In the genomic region with DNA sequence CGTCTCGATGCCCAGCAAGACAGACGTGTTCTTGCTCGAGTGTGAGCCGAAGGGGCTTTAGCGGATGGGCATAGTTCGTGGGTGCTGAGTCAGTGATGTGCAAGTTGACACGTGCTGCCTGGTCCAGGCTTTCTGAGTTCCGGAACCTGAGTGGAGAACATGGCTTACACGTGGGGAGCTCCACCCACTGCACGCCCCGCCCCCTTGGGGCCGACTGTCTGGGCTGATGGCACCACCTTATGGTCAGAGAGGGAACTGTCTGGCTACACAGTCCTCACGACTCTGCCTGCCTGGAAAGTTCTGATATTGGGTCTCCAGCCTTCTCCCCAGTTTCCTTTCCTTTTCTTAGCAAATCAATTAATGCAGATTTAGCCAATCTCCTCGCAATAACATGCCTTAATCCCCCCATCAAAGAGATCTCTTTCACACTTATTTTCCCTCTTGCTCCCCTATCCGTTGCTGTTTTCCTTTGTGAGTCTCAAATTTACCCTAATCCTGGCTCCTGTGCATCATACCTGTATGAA, we compare ENCODE assay signal across 8 cellular contexts. TPM values are rescaled to one million over a fixed set of nuclear protein-coding genes. Genes with fewer than 3 reads are reported as not detected.
DNase-seq lines count a peak whose midpoint lies in the region; TF ChIP-seq lines count a peak whose summit lies in the region.

No MANE protein-coding gene starts in this region.

- TF ChIP-seq CTCF in LNCaP clone FGC (IDR thresholded peaks at IDR 0.05; ENCODE audit: control insufficient read depth, extremely low read depth, insufficient read depth) (peak; percentile 62), progenitor cell of endocrine pancreas (IDR thresholded peaks at IDR 0.05; ENCODE audit: unreplicated experiment) (peak; percentile 71), vagina (IDR thresholded peaks at IDR 0.05) (peak; percentile 88 to 94 (median 90))

- in situ Hi-C loops in GM23248 (cut with MboI) = loop anchor here (5.0 kb wide), 1 partner anchor 40 kb away; no protein-coding TSS in a partner anchor

- no peaks in the 10 kb centered on the region for H4K20me1 ChIP-seq in GM23248 (ENCODE audit: insufficient read depth)

- no peak for TF ChIP-seq POLR2A in vagina (IDR thresholded peaks at IDR 0.05)

- H3K36me3 ChIP-seq in GM23248 (ENCODE audit: low read depth) (no peaks in the 10 kb centered on the region), vagina (no peaks in the 10 kb centered on the region)

- H3K9me3 ChIP-seq in GM23248 (ENCODE audit: low read depth) = no peaks in the 10 kb centered on the region
- no peaks in the 10 kb centered on the region for H3K9me3 ChIP-seq in vagina

- peak overlapping the region; percentile 6 for H3K27ac Mint-ChIP-seq in progenitor cell of endocrine pancreas

- no peak overlapping the region for H3K27ac ChIP-seq in GM23248
- H3K27ac ChIP-seq in vagina = no peak overlapping the region

- H3K4me3 ChIP-seq in GM23248 (no peak overlapping the region), LNCaP clone FGC (ENCODE audit: low read depth, low read length) (no peak overlapping the region), vagina (no peak overlapping the region)

- intact Hi-C loops in vagina (cut with DNase I) = loop anchor here (2.0 kb wide), 1 partner anchor 37 kb away; no protein-coding TSS in a partner anchor

- WGBS in GM23248 (ENCODE audit: low coverage in 1 of 2, low lambda C conversion rate in 2 of 2, missing lambda C conversion rate in 2 of 2), 2 experiments = 50 to 53% methylated on average over 16 of the region's 16 CpGs

- no peaks in the 10 kb centered on the region for H3K9me3 Mint-ChIP-seq in progenitor cell of endocrine pancreas (ENCODE audit: low read depth)

- no peaks in the 10 kb centered on the region for H3K9me2 ChIP-seq in GM23248 (ENCODE audit: insufficient read depth)

- no peak overlapping the region for H3K4me3 Mint-ChIP-seq in progenitor cell of endocrine pancreas (ENCODE audit: low read depth)

- no peak overlapping the region for H3K4me2 ChIP-seq in GM23248 (ENCODE audit: unreplicated experiment)

- peaks cover 13% of the 10 kb centered on the region for H3K79me2 ChIP-seq in GM23248 (ENCODE audit: insufficient read depth)

- H3K36me3 Mint-ChIP-seq in progenitor cell of endocrine pancreas (ENCODE audit: insufficient read depth) = no peaks in the 10 kb centered on the region

- H3K27me3 ChIP-seq in GM23248 (replicated peaks; ENCODE audit: insufficient read depth) = no peaks in the 10 kb centered on the region
- peaks cover 5% of the 10 kb centered on the region for H3K27me3 ChIP-seq in vagina

- peaks cover 40% of the 10 kb centered on the region for H3K27me3 Mint-ChIP-seq in progenitor cell of endocrine pancreas

- no peak overlapping the region for H3K9ac ChIP-seq in GM23248

- H3K4me1 ChIP-seq in GM23248 (ENCODE audit: insufficient read depth) = peaks cover 20% of the 10 kb centered on the region
- H3K4me1 ChIP-seq in vagina = peaks cover 30% of the 10 kb centered on the region

- no peak overlapping the region for H2AFZ ChIP-seq in GM23248

- DNase-seq in GF-D8 (lab: John Stamatoyannopoulos, UW) = peak; percentile 55
- peak; percentile 90 for DNase-seq in GM23248
- DNase-seq in LNCaP clone FGC (ENCODE audit: low read depth) = peak; percentile 42
- DNase-seq in SIG-M5 treated with dmso at 0.1 percent for 504 hours (lab: John Stamatoyannopoulos, UW; ENCODE audit: unreplicated experiment) = peak; percentile 84
- DNase-seq in activated gamma-delta T cell treated with anti-CD3 and anti-CD28 coated beads, Interleukin-2, amount 50 U/mL, for 16 hours (ENCODE audit: low read depth) = peak; percentile 39
- peak; percentile 81 for DNase-seq in glomerular visceral epithelial cell (ENCODE audit: extremely low spot score)
- DNase-seq in progenitor cell of endocrine pancreas (ENCODE audit: low spot score, unreplicated experiment) = peak; percentile 56
- DNase-seq in vagina (ENCODE audit: extremely low spot score in 2 of 2) = no peak

- H3K4me1 Mint-ChIP-seq in progenitor cell of endocrine pancreas (ENCODE audit: low read depth) = peaks cover 13% of the 10 kb centered on the region

- H3F3A ChIP-seq in GM23248 (ENCODE audit: insufficient read depth) = peaks cover 27% of the 10 kb centered on the region

RNA-seq across cellular contexts. Expression of gene STC2, which starts 3.8 kb away (rescaled TPM):
- total RNA-seq in GM23248 (2014; rRNA removed; shearing (Covaris generic)) = 281 and 330 TPM in 2 replicates
- polyA plus RNA-seq in GM23248 (2016; fragmentation: Nextera tagmentation; extraction: Ambion mirVana) = 173 and 184 TPM in 2 replicates
- total RNA-seq in progenitor cell of endocrine pancreas = 12.2 and 20.2 TPM in 2 replicates
- total RNA-seq in vagina = 2.9 TPM

Comparison
In these comparisons a context has a peak if more than half of its experiments do, and no peak if none do; other contexts are left out.
1. DNase-seq: peak in GF-D8 (single experiment), GM23248 (single experiment), LNCaP clone FGC (single experiment), SIG-M5 treated with dmso at 0.1 percent for 504 hours (single experiment), activated gamma-delta T cell treated with anti-CD3 and anti-CD28 coated beads, Interleukin-2, amount 50 U/mL, for 16 hours (single experiment), glomerular visceral epithelial cell (single experiment) and progenitor cell of endocrine pancreas (single experiment); none in vagina (0 of 2).
2. RNA of gene STC2, which starts 3.8 kb away (total RNA-seq): 281 to 330 TPM in GM23248; 12.2 to 20.2 TPM in progenitor cell of endocrine pancreas and 2.9 TPM in vagina (single experiment); every median in the first group is over 10 times any median in the second.
3. Peak in every context shown above with its lines, with median percentiles within 50 percentile points of each other: CTCF ChIP-seq.